Comparison of ENCODE assay signal across 19 cellular contexts in the genomic region with DNA sequence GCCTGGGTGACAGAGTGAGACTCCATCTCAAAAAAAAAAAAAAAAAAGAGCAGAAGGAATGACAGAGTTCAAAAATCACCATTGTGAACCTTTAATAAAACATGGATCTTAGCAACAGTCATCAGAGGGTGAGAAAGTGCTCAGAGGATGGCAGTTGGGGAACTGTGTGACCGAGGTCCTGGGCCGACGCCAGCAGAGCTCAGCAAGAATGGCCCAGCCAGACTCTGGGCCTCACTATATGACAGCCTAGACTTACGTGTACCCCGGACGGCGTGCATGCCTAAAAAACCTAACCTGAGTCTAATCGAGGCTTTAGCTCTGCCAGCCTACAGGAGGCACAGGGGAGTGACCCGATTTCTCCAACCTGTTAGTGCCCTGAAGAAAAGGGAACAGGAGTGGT.
DNase-seq lines count a peak whose midpoint lies in the region; ATAC-seq, FAIRE-seq and TF ChIP-seq lines count a peak whose summit lies in the region.
"Had no signal": no experiment of that assay in that cellular context is flagged by ENCODE, and none has a peak within 500 bp of the region (broad histone marks: within the 10 kb centered on the region; RNA-seq: fewer than 3 reads in every experiment).

No MANE protein-coding gene starts in this region.

- peaks cover 51% of the 10 kb centered on the region for H3K4me1 ChIP-seq in psoas muscle

- no peaks in the 10 kb centered on the region for H3K36me3 Mint-ChIP-seq in natural killer cell treated with Interleukin-12 subunit alpha and Interleukin-12 subunit beta and Interleukin-15 and Interleukin-18, amount 100 ng/mL, for 72 hours
- H3K36me3 Mint-ChIP-seq in natural killer cell = no peaks in the 10 kb centered on the region

- H3K27ac Mint-ChIP-seq in natural killer cell treated with Interleukin-12 subunit alpha and Interleukin-12 subunit beta and Interleukin-15 and Interleukin-18, amount 100 ng/mL, for 72 hours = peak overlapping the region; percentile 52 to 55
- H3K27ac Mint-ChIP-seq in natural killer cell = no peak overlapping the region

- no peak for ATAC-seq in natural killer cell treated with Interleukin-12 subunit alpha and Interleukin-12 subunit beta and Interleukin-15 and Interleukin-18, amount 100 ng/mL, for 72 hours
- ATAC-seq in natural killer cell (no peak), left cardiac atrium (peak; percentile 43 to 46), psoas muscle (no peak), HG02759 (IDR thresholded peaks at IDR 0.05; ENCODE audit: unreplicated experiment) (no peak)

- TF ChIP-seq CTCF in natural killer cell (IDR thresholded peaks at IDR 0.05) (no peak), psoas muscle (IDR thresholded peaks at IDR 0.05) (no peak)

- peaks cover 4 to 21% of the 10 kb centered on the region in 2 donors for H3K36me3 ChIP-seq in psoas muscle (ENCODE audit: insufficient read depth in 1 of 2, low read depth in 1 of 2)

- intact Hi-C loops in natural killer cell (cut with micrococcal nuclease) = no loop called here
- intact Hi-C loops in left cardiac atrium (cut with DNase I) = no loop called here
- intact Hi-C loops in psoas muscle (cut with DNase I) = no loop called here
- intact Hi-C loops in posterior vena cava (cut with DNase I) = loop anchor here (2.0 to 10.0 kb wide), 4 partner anchors 66 to 986 kb away; partner anchors contain the start of gene MVB12B (in 1 of the 2)

- no peak for DNase-seq in natural killer cell treated with Interleukin-12 subunit alpha and Interleukin-12 subunit beta and Interleukin-15 and Interleukin-18, amount 100 ng/mL, for 72 hours (ENCODE audit: low spot score)
- DNase-seq in natural killer cell (no peak), left cardiac atrium (no peak), psoas muscle (peak in 1 of 2 donors; percentile 61), NCI-H446 treated with DMSO at 0.1 percent for 48 hours (lab: John Stamatoyannopoulos, UW) (no peak), GM19239 (ENCODE audit: insufficient read length, low spot score) (no peak), posterior vena cava (ENCODE audit: low spot score) (no peak)
- DNase-seq: Calu3; CD4-positive, CD25-positive, alpha-beta regulatory T cell; DMS79; HCEC 1CT; NCI-H1436 treated with DMSO at 0.1 percent for 48 hours; NCI-H2081; NCI-H526 had no signal

- H3K27ac ChIP-seq in psoas muscle = peak overlapping the region; percentile 13

- H3K4me1 Mint-ChIP-seq in natural killer cell treated with Interleukin-12 subunit alpha and Interleukin-12 subunit beta and Interleukin-15 and Interleukin-18, amount 100 ng/mL, for 72 hours (ENCODE audit: low read depth in 2 of 2) = peaks cover 9 to 19% of the 10 kb centered on the region in 2 donors
- peaks cover 6 to 17% of the 10 kb centered on the region in 2 donors for H3K4me1 Mint-ChIP-seq in natural killer cell

- H3K9me3 ChIP-seq in psoas muscle = no peaks in the 10 kb centered on the region

- no peak overlapping the region for H3K4me3 Mint-ChIP-seq in natural killer cell treated with Interleukin-12 subunit alpha and Interleukin-12 subunit beta and Interleukin-15 and Interleukin-18, amount 100 ng/mL, for 72 hours
- no peak overlapping the region for H3K4me3 Mint-ChIP-seq in natural killer cell
- H3K4me3 Mint-ChIP-seq: CD4-positive, CD25-positive, alpha-beta regulatory T cell had no signal

- H3K9me3 Mint-ChIP-seq in natural killer cell treated with Interleukin-12 subunit alpha and Interleukin-12 subunit beta and Interleukin-15 and Interleukin-18, amount 100 ng/mL, for 72 hours = no peaks in the 10 kb centered on the region
- H3K9me3 Mint-ChIP-seq in natural killer cell = no peaks in the 10 kb centered on the region
- H3K9me3 Mint-ChIP-seq: CD4-positive, CD25-positive, alpha-beta regulatory T cell had no signal

- H3K27me3 ChIP-seq in psoas muscle (ENCODE audit: insufficient read depth in 3 of 3, low read length in 2 of 3) = no peaks in the 10 kb centered on the region

- 80 to 95% (median 89%) methylated on average over 9 of the region's 9 CpGs for WGBS in psoas muscle, 3 donors

- no peak for FAIRE-seq in GM19239 (lab: Jason Lieb, UNC)
- FAIRE-seq: A204.1, G401.6, GM12891, HTR-8/SVneo had no signal

- no peak overlapping the region for H3K4me3 ChIP-seq in psoas muscle

- H3K27me3 Mint-ChIP-seq in natural killer cell treated with Interleukin-12 subunit alpha and Interleukin-12 subunit beta and Interleukin-15 and Interleukin-18, amount 100 ng/mL, for 72 hours = no peaks in the 10 kb centered on the region
- H3K27me3 Mint-ChIP-seq in natural killer cell (ENCODE audit: low read depth in 2 of 2) = peaks cover 0 to 3% of the 10 kb centered on the region in 2 donors
- H3K27me3 Mint-ChIP-seq: CD4-positive, CD25-positive, alpha-beta regulatory T cell had no signal

Comparison
In these comparisons a context has a peak if more than half of its experiments do, and no peak if none do; other contexts are left out.
1. H3K27ac Mint-ChIP-seq: peak in natural killer cell treated with Interleukin-12 subunit alpha and Interleukin-12 subunit beta and Interleukin-15 and Interleukin-18, amount 100 ng/mL, for 72 hours (2 of 2); none in natural killer cell (0 of 2).
2. ATAC-seq: peak in left cardiac atrium (2 of 2); none in natural killer cell treated with Interleukin-12 subunit alpha and Interleukin-12 subunit beta and Interleukin-15 and Interleukin-18, amount 100 ng/mL, for 72 hours (0 of 2), natural killer cell (0 of 3), psoas muscle (0 of 4) and HG02759 (single experiment).
3. intact Hi-C loops: an anchor here in posterior vena cava (2.0 to 10.0 kb wide); none called in natural killer cell, left cardiac atrium and psoas muscle.